In the genomic region with DNA sequence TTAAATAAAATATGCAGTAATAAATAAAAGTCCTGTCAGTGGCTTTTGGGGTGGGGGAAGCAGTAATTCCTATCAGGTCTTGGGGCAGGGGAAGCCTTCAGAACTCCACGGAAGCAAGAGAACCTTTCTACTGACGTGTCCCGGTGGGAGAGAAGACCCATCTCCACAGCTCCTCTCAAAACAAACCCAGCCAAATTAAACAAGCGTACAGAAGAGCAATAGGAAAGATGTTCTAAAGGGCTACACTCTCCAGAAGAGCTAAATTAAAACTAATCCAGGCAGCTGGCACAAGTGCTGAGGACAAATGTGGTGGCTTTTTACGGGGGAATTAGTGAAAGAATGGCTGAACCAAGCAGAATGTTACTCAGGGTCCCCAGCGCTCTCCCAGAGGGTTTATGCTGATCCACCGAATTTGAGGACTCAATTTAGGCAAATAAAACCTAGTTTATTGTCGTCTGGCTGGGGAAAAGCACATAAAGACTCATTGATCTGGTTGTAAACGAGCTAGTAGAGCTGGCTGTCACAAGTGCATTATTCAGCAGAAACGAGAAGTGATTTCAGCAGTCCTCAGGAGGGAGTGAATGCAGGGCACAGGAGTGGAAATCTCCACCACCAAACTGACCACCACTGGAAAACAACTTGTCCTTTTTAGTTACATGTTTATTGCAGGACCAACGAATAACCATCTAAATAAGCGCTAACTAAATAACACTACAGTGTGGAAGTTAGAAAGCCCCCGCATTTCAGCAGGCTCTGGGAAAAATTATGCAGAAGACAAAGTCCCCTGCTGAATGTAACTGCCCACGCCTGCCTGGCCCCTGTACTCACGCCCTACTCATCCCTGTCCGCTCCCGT, we compare ENCODE assay signal across 8 cellular contexts. TPM values are rescaled to one million over a fixed set of nuclear protein-coding genes. Genes with fewer than 3 reads are reported as not detected.
DNase-seq lines count a peak whose midpoint lies in the region; ATAC-seq and TF ChIP-seq lines count a peak whose summit lies in the region.

No MANE protein-coding gene starts in this region.

- ATAC-seq in HG03175 (IDR thresholded peaks at IDR 0.05; ENCODE audit: unreplicated experiment) (no peak), GM19463 (IDR thresholded peaks at IDR 0.05; ENCODE audit: unreplicated experiment) (no peak)

- H3K4me1 ChIP-seq in ascending aorta, result no peaks in the 10 kb centered on the region

- TF ChIP-seq CTCF in AG10803 (conservative IDR thresholded peaks at IDR 0.05; ENCODE audit: low read length) (no peak), ascending aorta (IDR thresholded peaks at IDR 0.05) (no peak)

- no peaks in the 10 kb centered on the region for H3K27me3 ChIP-seq in ascending aorta

- H3K4me3 ChIP-seq in AG10803 (ENCODE audit: low read length) (peak overlapping the region; percentile 32), ascending aorta (peak overlapping the region; percentile 23 to 38)

- H3K36me3 ChIP-seq in ascending aorta, result no peaks in the 10 kb centered on the region

- peak; percentile 37 for DNase-seq in AG10803 (ENCODE audit: low read depth)
- DNase-seq in HuH-7 (ENCODE audit: low spot score), result peak; percentile 49
- no peak for DNase-seq in ascending aorta (ENCODE audit: low spot score in 2 of 2)
- DNase-seq in midbrain (lab: John Stamatoyannopoulos, UW), result peak; percentile 68
- no peak for DNase-seq in GDM1 (lab: John Stamatoyannopoulos, UW)
- DNase-seq in activated effector memory CD4-positive, alpha-beta T cell treated with anti-CD3 and anti-CD28 coated beads, Interleukin-2, amount 50 U/mL, for 16 hours, result no peak

- no peaks in the 10 kb centered on the region for H3K9me3 ChIP-seq in ascending aorta

- intact Hi-C loops in ascending aorta (cut with DNase I), result no loop called here

- no peak overlapping the region for H3K27ac ChIP-seq in ascending aorta

RNA-seq across cellular contexts. Expression of a gene that starts 13.5 kb away (rescaled TPM):
- total RNA-seq in ascending aorta, result not detected

Comparison
In these comparisons a context has a peak if more than half of its experiments do, and no peak if none do; other contexts are left out.
1. DNase-seq: peak in AG10803 (single experiment), HuH-7 (single experiment) and midbrain (single experiment); none in ascending aorta (0 of 2), GDM1 (single experiment) and activated effector memory CD4-positive, alpha-beta T cell treated with anti-CD3 and anti-CD28 coated beads, Interleukin-2, amount 50 U/mL, for 16 hours (single experiment).